Comparison of ENCODE assay signal across 9 cellular contexts in genomic region chr7:50303894-50304157, GRCh38.
A peak's percentile ranks its signal among the peaks of the same experiment; 100 is the strongest.
DNase-seq lines count a peak whose midpoint lies in the region; ATAC-seq and TF ChIP-seq lines count a peak whose summit lies in the region.
"Had no signal": no experiment of that assay in that cellular context is flagged by ENCODE, and none has a peak within 500 bp of the region (broad histone marks: within the 10 kb centered on the region; RNA-seq: fewer than 3 reads in every experiment).

No MANE protein-coding gene starts in this region.

- H3K9me3 ChIP-seq in SU-DHL-6 (ENCODE audit: insufficient read depth, low read length) = no peaks in the 10 kb centered on the region

- peaks cover 39% of the 10 kb centered on the region for H3K79me2 ChIP-seq in SU-DHL-6 (ENCODE audit: insufficient read depth, low read length)

- no peak overlapping the region for H2AFZ ChIP-seq in SU-DHL-6 (ENCODE audit: low read depth, low read length, severe bottlenecking)

- H3K4me3 ChIP-seq in SU-DHL-6 (ENCODE audit: insufficient read depth, low read length, poor library complexity, severe bottlenecking) = peak overlapping the region; percentile 81

- peaks cover 64% of the 10 kb centered on the region for H3F3A ChIP-seq in SU-DHL-6 (ENCODE audit: insufficient read depth)

- peaks cover 5% of the 10 kb centered on the region; the same call in 1 of the 2 replicates for H3K36me3 ChIP-seq in SU-DHL-6 (ENCODE audit: low read length)

- DNase-seq in iPS-NIHi7 (ENCODE audit: extremely low spot score) = peak; percentile 51
- no peak for DNase-seq in RKO (ENCODE audit: low spot score)
- no peak for DNase-seq in stimulated activated CD4-positive, alpha-beta T cell treated with anti-CD3 and anti-CD28 coated beads, Interleukin-4, amount 100 ng/mL, for 24 hours
- no peak for DNase-seq in cortex of kidney (lab: John Stamatoyannopoulos, UW)
- no peak for DNase-seq in amygdala (lab: John Stamatoyannopoulos, UW)

- no peaks in the 10 kb centered on the region for H3K27me3 ChIP-seq in SU-DHL-6 (ENCODE audit: low read length)

- H4K20me1 ChIP-seq in SU-DHL-6 (ENCODE audit: low read depth, low read length) = no peaks in the 10 kb centered on the region

- no peak overlapping the region for H3K27ac ChIP-seq in SU-DHL-6 (ENCODE audit: low read depth, low read length)
- H3K27ac ChIP-seq: SK-N-MC had no signal

- H3K4me2 ChIP-seq in SU-DHL-6 (ENCODE audit: low read depth, low read length, poor library complexity, severe bottlenecking) = peak overlapping the region; percentile 91

- ATAC-seq in GM18909 (IDR thresholded peaks at IDR 0.05; ENCODE audit: poor library complexity, unreplicated experiment) (peak; percentile 25), HG02678 (IDR thresholded peaks at IDR 0.05; ENCODE audit: unreplicated experiment) (peak; percentile 25)

- peak overlapping the region; percentile 72 for H3K9ac ChIP-seq in SU-DHL-6 (ENCODE audit: low read length)

- no peaks in the 10 kb centered on the region for H3K9me2 ChIP-seq in SU-DHL-6 (replicated peaks; ENCODE audit: insufficient read depth, low read length)

- no peak for TF ChIP-seq CTCF in SU-DHL-6 (IDR thresholded peaks at IDR 0.05; ENCODE audit: insufficient read depth, low read length, poor library complexity, severe bottlenecking)
